ENCODE assay signal across 20 cellular contexts in genomic region chr20:18174906-18175683, GRCh38. TPM values are rescaled to one million over a fixed set of nuclear protein-coding genes. Genes with fewer than 3 reads are reported as not detected.
DNase-seq lines count a peak whose midpoint lies in the region; ATAC-seq and TF ChIP-seq lines count a peak whose summit lies in the region.
"Had no signal": no experiment of that assay in that cellular context is flagged by ENCODE, and none has a peak within 500 bp of the region (broad histone marks: within the 10 kb centered on the region; RNA-seq: fewer than 3 reads in every experiment).

No MANE protein-coding gene starts in this region.

- H4K20me1 ChIP-seq in GM23338 (replicated peaks; ENCODE audit: insufficient read depth), result peaks cover 4% of the 10 kb centered on the region; the same call in 1 of the 2 replicates
- H4K20me1 ChIP-seq in SK-N-SH (ENCODE audit: insufficient read depth), result no peaks in the 10 kb centered on the region

- H3K27ac Mint-ChIP-seq in Caco-2 (ENCODE audit: unreplicated experiment), result peak overlapping the region; percentile 49
- H3K27ac Mint-ChIP-seq in GM23338, result peak overlapping the region; percentile 97; the same call in 1 of the 2 replicates
- peak overlapping the region; percentile 56 for H3K27ac Mint-ChIP-seq in activated T-helper 17 cell treated with anti-CD3 and anti-CD28 coated beads, Interleukin-2, amount 50 U/mL, for 72 hours
- H3K27ac Mint-ChIP-seq in endodermal cell, result peak overlapping the region; percentile 35
- H3K27ac Mint-ChIP-seq: HFFc6, IgD-negative memory B cell had no signal

- 0 out of 2 replicates have a peak overlapping the region, but pooled peaks have one; percentile 50 for H3K27ac ChIP-seq in GM23338 (ENCODE audit: low read depth)
- H3K27ac ChIP-seq in endodermal cell (ENCODE audit: low read depth, low read length), result no peak overlapping the region
- H3K27ac ChIP-seq in esophagus muscularis mucosa (replicated peaks in 1 of 4), result no peak overlapping the region
- no peak overlapping the region for H3K27ac ChIP-seq in SK-N-SH (ENCODE audit: low read depth in 2 of 2, low read length in 1 of 2)
- H3K27ac ChIP-seq: A549, C4-2B, HL-60 had no signal

- no peak overlapping the region for H3K4me3 Mint-ChIP-seq in Caco-2 (ENCODE audit: unreplicated experiment)
- H3K4me3 Mint-ChIP-seq in GM23338, result no peak overlapping the region
- no peak overlapping the region for H3K4me3 Mint-ChIP-seq in activated T-helper 17 cell treated with anti-CD3 and anti-CD28 coated beads, Interleukin-2, amount 50 U/mL, for 72 hours
- H3K4me3 Mint-ChIP-seq in endodermal cell, result no peak overlapping the region
- H3K4me3 Mint-ChIP-seq: CD4-positive, alpha-beta memory T cell; HFFc6; IgD-negative memory B cell had no signal

- no peaks in the 10 kb centered on the region for H3K27me3 ChIP-seq in Caco-2 (replicated peaks; ENCODE audit: control insufficient read depth, insufficient read depth, low read length)
- H3K27me3 ChIP-seq in GM23338 (ENCODE audit: insufficient read depth), result no peaks in the 10 kb centered on the region
- H3K27me3 ChIP-seq in endodermal cell (ENCODE audit: control insufficient read depth, insufficient read depth, low read length, poor library complexity, severe bottlenecking), result no peaks in the 10 kb centered on the region
- H3K27me3 ChIP-seq in esophagus muscularis mucosa, result no peaks in the 10 kb centered on the region
- no peaks in the 10 kb centered on the region for H3K27me3 ChIP-seq in SK-N-SH (ENCODE audit: insufficient read depth)
- H3K27me3 ChIP-seq: BE2C had no signal

- WGBS in endodermal cell (ENCODE audit: insufficient coverage in 1 of 2, insufficient read length in 1 of 2), 2 experiments, result 93% methylated on average over 8 to 14 of the region's 14 CpGs
- 96% methylated on average over 14 of the region's 14 CpGs for WGBS in esophagus muscularis mucosa
- WGBS in SK-N-SH (ENCODE audit: low lambda C conversion rate), result 95% methylated on average over 13 of the region's 14 CpGs

- peaks cover 61% of the 10 kb centered on the region for H3K79me2 ChIP-seq in GM23338 (replicated peaks; ENCODE audit: insufficient read depth)
- H3K79me2 ChIP-seq in SK-N-SH (ENCODE audit: insufficient read depth), result no peaks in the 10 kb centered on the region

- TF ChIP-seq EP300 in esophagus muscularis mucosa (IDR thresholded peaks at IDR 0.05) (no peak), SK-N-SH (IDR thresholded peaks at IDR 0.05; ENCODE audit: borderline replicate concordance in 1 of 2, low read depth in 1 of 2, low read length in 1 of 2) (no peak)

- TF ChIP-seq CTCF in Caco-2 (IDR thresholded peaks at IDR 0.05; ENCODE audit: insufficient read depth in 1 of 2, low read depth in 1 of 2, low read length in 1 of 2, severe bottlenecking in 1 of 2, unreplicated experiment in 1 of 2) (no peak), GM23338 (conservative IDR thresholded peaks at IDR 0.05; ENCODE audit: low read depth in 2 of 2) (no peak), endodermal cell (conservative IDR thresholded peaks at IDR 0.05) (no peak), esophagus muscularis mucosa (IDR thresholded peaks at IDR 0.05) (no peak), SK-N-SH (IDR thresholded peaks at IDR 0.05) (no peak)

- intact Hi-C loops in Caco-2 (cut with micrococcal nuclease; ENCODE audit: unreplicated experiment) (no loop called here), esophagus muscularis mucosa (cut with DNase I) (no loop called here), left cardiac atrium (cut with DNase I) (no loop called here)

- no peak for TF ChIP-seq POLR2A in esophagus muscularis mucosa (IDR thresholded peaks at IDR 0.05; ENCODE audit: low read depth)

- H3K36me3 Mint-ChIP-seq in Caco-2 (ENCODE audit: insufficient read depth, unreplicated experiment) (peaks cover 100% of the 10 kb centered on the region), GM23338 (ENCODE audit: low read depth) (peaks cover 59% of the 10 kb centered on the region), endodermal cell (ENCODE audit: low read depth) (peaks cover 66% of the 10 kb centered on the region)
- H3K36me3 Mint-ChIP-seq in activated T-helper 17 cell treated with anti-CD3 and anti-CD28 coated beads, Interleukin-2, amount 50 U/mL, for 72 hours (ENCODE audit: low read depth), result peaks cover 78% of the 10 kb centered on the region

- peaks cover 9% of the 10 kb centered on the region for H3K36me3 ChIP-seq in Caco-2 (ENCODE audit: control insufficient read depth, insufficient read depth, low read length)
- H3K36me3 ChIP-seq in GM23338 (ENCODE audit: insufficient read depth), result peaks cover 5% of the 10 kb centered on the region
- H3K36me3 ChIP-seq in endodermal cell (ENCODE audit: control insufficient read depth, insufficient read depth, low read length), result peaks cover 27% of the 10 kb centered on the region
- H3K36me3 ChIP-seq in esophagus muscularis mucosa, result peaks cover 7 to 45% (median 15%) of the 10 kb centered on the region in 4 donors
- H3K36me3 ChIP-seq in SK-N-SH (replicated peaks in 1 of 2; ENCODE audit: control insufficient read depth in 1 of 2, insufficient read depth in 2 of 2, low read length in 1 of 2), result peaks cover 2 to 18% of the 10 kb centered on the region in 2 experiments

- H3K4me2 ChIP-seq in GM23338, result no peak overlapping the region
- H3K4me2 ChIP-seq in SK-N-SH, result no peak overlapping the region
- H3K4me2 ChIP-seq: A549 had no signal

- H3K9me3 ChIP-seq in Caco-2 (peaks cover 11% of the 10 kb centered on the region; the same call in 1 of the 2 replicates), endodermal cell (ENCODE audit: control insufficient read depth, low read length) (peaks cover 18% of the 10 kb centered on the region), esophagus muscularis mucosa (peaks cover 0 to 4% (median 2%) of the 10 kb centered on the region in 4 donors), SK-N-SH (no peaks in the 10 kb centered on the region)
- H3K9me3 ChIP-seq: BE2C, HAP-1 had no signal

- ATAC-seq in GM23338, result peak; percentile 44
- no peak for ATAC-seq in activated T-helper 17 cell treated with anti-CD3 and anti-CD28 coated beads, Interleukin-2, amount 50 U/mL, for 72 hours (replicated peaks)
- no peak for ATAC-seq in left cardiac atrium
- ATAC-seq: A549 had no signal

- no peak overlapping the region for H2AFZ ChIP-seq in GM23338
- H2AFZ ChIP-seq in SK-N-SH (ENCODE audit: low read depth), result no peak overlapping the region

- no peak for TF ChIP-seq RAD21 in SK-N-SH (IDR thresholded peaks at IDR 0.05; ENCODE audit: low read length)

- H3K27me3 Mint-ChIP-seq in Caco-2 (ENCODE audit: insufficient read depth, unreplicated experiment), result no peaks in the 10 kb centered on the region
- H3K27me3 Mint-ChIP-seq in GM23338 (ENCODE audit: insufficient read depth, low read depth, poor library complexity), result peaks cover 7% of the 10 kb centered on the region
- H3K27me3 Mint-ChIP-seq in activated T-helper 17 cell treated with anti-CD3 and anti-CD28 coated beads, Interleukin-2, amount 50 U/mL, for 72 hours, result no peaks in the 10 kb centered on the region
- H3K27me3 Mint-ChIP-seq in endodermal cell (ENCODE audit: insufficient read depth), result no peaks in the 10 kb centered on the region
- H3K27me3 Mint-ChIP-seq: IgD-negative memory B cell had no signal

- H3K4me3 ChIP-seq in Caco-2 (ENCODE audit: low read depth, low read length) (no peak overlapping the region), GM23338 (no peak overlapping the region), endodermal cell (ENCODE audit: low read length) (no peak overlapping the region), esophagus muscularis mucosa (no peak overlapping the region), SK-N-SH (ENCODE audit: low read depth in 2 of 2, low read length in 1 of 2) (no peak overlapping the region)
- H3K4me3 ChIP-seq: A549, HAP-1 had no signal

- POLR2A ChIA-PET in Caco-2 (lab: Charles Lee) (no interaction called here), SK-N-SH (lab: Yijun Ruan, JAX) (no interaction called here)

- no peak overlapping the region for H3K9ac ChIP-seq in endodermal cell (ENCODE audit: extremely low read depth, low read length, poor library complexity, severe bottlenecking)
- no peak overlapping the region for H3K9ac ChIP-seq in SK-N-SH

- no peaks in the 10 kb centered on the region for H3K4me1 ChIP-seq in Caco-2
- H3K4me1 ChIP-seq in GM23338 (ENCODE audit: insufficient read depth), result no peaks in the 10 kb centered on the region
- no peaks in the 10 kb centered on the region for H3K4me1 ChIP-seq in endodermal cell (ENCODE audit: control insufficient read depth, insufficient read depth, low read length)
- no peaks in the 10 kb centered on the region for H3K4me1 ChIP-seq in esophagus muscularis mucosa
- no peaks in the 10 kb centered on the region for H3K4me1 ChIP-seq in SK-N-SH (ENCODE audit: control insufficient read depth in 1 of 2, insufficient read depth in 2 of 2, low read depth in 1 of 2, low read length in 1 of 2)
- H3K4me1 ChIP-seq: A549, BE2C had no signal

- H3K4me1 Mint-ChIP-seq in Caco-2 (ENCODE audit: low read depth, unreplicated experiment), result peaks cover 7% of the 10 kb centered on the region
- H3K4me1 Mint-ChIP-seq in GM23338, result peaks cover 12% of the 10 kb centered on the region
- H3K4me1 Mint-ChIP-seq in activated T-helper 17 cell treated with anti-CD3 and anti-CD28 coated beads, Interleukin-2, amount 50 U/mL, for 72 hours, result peaks cover 20% of the 10 kb centered on the region
- peaks cover 25% of the 10 kb centered on the region for H3K4me1 Mint-ChIP-seq in endodermal cell

- CTCF ChIA-PET in Caco-2 (lab: Charles Lee), result no interaction called here
- CTCF ChIA-PET in SK-N-SH (lab: Yijun Ruan, JAX), result no interaction called here

- peaks cover 8% of the 10 kb centered on the region for H3K9me3 Mint-ChIP-seq in Caco-2 (ENCODE audit: unreplicated experiment)
- H3K9me3 Mint-ChIP-seq in GM23338, result peaks cover 9% of the 10 kb centered on the region
- no peaks in the 10 kb centered on the region for H3K9me3 Mint-ChIP-seq in activated T-helper 17 cell treated with anti-CD3 and anti-CD28 coated beads, Interleukin-2, amount 50 U/mL, for 72 hours
- H3K9me3 Mint-ChIP-seq in endodermal cell, result peaks cover 13% of the 10 kb centered on the region

- DNase-seq in Caco-2 (no peak), GM23338 (ENCODE audit: low spot score) (no peak), endodermal cell (no peak), esophagus muscularis mucosa (ENCODE audit: extremely low spot score) (no peak), left cardiac atrium (no peak), SK-N-SH (no peak), NCI-H2227 treated with DMSO at 0.1 percent for 48 hours (lab: John Stamatoyannopoulos, UW) (no peak)
- DNase-seq: BE2C; CD4-positive, alpha-beta memory T cell; DMS153; DMS79 treated with DMSO at 0.1 percent for 48 hours; EL; GOT3; HFFc6 had no signal

- H3K9me2 ChIP-seq in GM23338 (ENCODE audit: insufficient read depth) (0 out of 2 replicates have a peak, but pooled peaks cover 5% of the 10 kb centered on the region), SK-N-SH (no peaks in the 10 kb centered on the region)

- H3F3A ChIP-seq in GM23338 (replicated peaks; ENCODE audit: low read depth) (no peaks in the 10 kb centered on the region), SK-N-SH (replicated peaks; ENCODE audit: insufficient read depth) (no peaks in the 10 kb centered on the region)

- no TSS peak for BruUV-seq in Caco-2 (replicated peaks; lab: Mats Ljungman, UMichigan)

RNA-seq across cellular contexts. Expression of gene KAT14, which starts 37.4 kb away (rescaled TPM):
- total RNA-seq in Caco-2 (2022) (77.1 and 83.2 TPM in 2 replicates), endodermal cell (10 to 100 TPM; 35.2 to 51.0 TPM), esophagus muscularis mucosa (10 to 100 TPM; 14.1 to 18.2 (median 16.3) TPM), left cardiac atrium (10 to 100 TPM in 1 of 2 donors, 1 to 10 TPM in 1; 8.5 to 10.0 TPM)
- 24.6 and 25.0 TPM in 2 replicates for total RNA-seq in GM23338 (2014; rRNA removed; shearing (Covaris generic))
- polyA plus RNA-seq in GM23338 (2016; fragmentation: Nextera tagmentation; extraction: Ambion mirVana) (17.3 and 17.8 TPM in 2 replicates), SK-N-SH (2012; rRNA removed) (7.3 and 8.6 TPM in 2 replicates)
- total RNA-seq in activated T-helper 17 cell treated with anti-CD3 and anti-CD28 coated beads, Interleukin-2, amount 50 U/mL, for 72 hours, result 10 to 100 TPM; 11.3 to 11.6 TPM
- polyA plus RNA-seq in endodermal cell (2013, experiment 1 of 2), result 19.6 TPM
- polyA plus RNA-seq in endodermal cell (2013, experiment 2 of 2), result 17.6 TPM
- polyA plus RNA-seq in SK-N-SH (2012; cell fraction: cytosol; rRNA removed), result 8.0 and 8.8 TPM in 2 replicates
- 5.7 and 8.1 TPM in 2 replicates for polyA plus RNA-seq in SK-N-SH (2012; cell fraction: nucleus; rRNA removed)

RNA-seq across cellular contexts. Expression of gene PET117, which starts 37.4 kb away (rescaled TPM):
- total RNA-seq in Caco-2 (2022) (30.2 and 30.9 TPM in 2 replicates), endodermal cell (10 to 100 TPM; 34.2 to 44.4 TPM), esophagus muscularis mucosa (10 to 100 TPM; 13.4 to 28.4 (median 16.9) TPM), left cardiac atrium (10 to 100 TPM in 1 of 2 donors, 1 to 10 TPM in 1; 9.7 to 10.7 TPM)
- 21.7 and 25.2 TPM in 2 replicates for total RNA-seq in GM23338 (2014; rRNA removed; shearing (Covaris generic))
- polyA plus RNA-seq in GM23338 (2016; fragmentation: Nextera tagmentation; extraction: Ambion mirVana) (36.1 and 41.9 TPM in 2 replicates), SK-N-SH (2012; rRNA removed) (12.6 and 13.5 TPM in 2 replicates)
- 1 to 10 TPM; 8.2 to 8.4 TPM for total RNA-seq in activated T-helper 17 cell treated with anti-CD3 and anti-CD28 coated beads, Interleukin-2, amount 50 U/mL, for 72 hours
- 17.3 TPM for polyA plus RNA-seq in endodermal cell (2013, experiment 1 of 2)
- polyA plus RNA-seq in endodermal cell (2013, experiment 2 of 2), result 19.8 TPM
- 18.8 and 24.2 TPM in 2 replicates for polyA plus RNA-seq in SK-N-SH (2012; cell fraction: cytosol; rRNA removed)
- polyA plus RNA-seq in SK-N-SH (2012; cell fraction: nucleus; rRNA removed), result 5.7 and 6.5 TPM in 2 replicates

Comparison
In these comparisons a context has a peak if more than half of its experiments do, and no peak if none do; other contexts are left out.
1. H3K27ac Mint-ChIP-seq: peak in every context shown above with its lines; median percentile 97 in GM23338; 56 in activated T-helper 17 cell treated with anti-CD3 and anti-CD28 coated beads, Interleukin-2, amount 50 U/mL, for 72 hours; 49 in Caco-2; 35 in endodermal cell.